Comparison of ENCODE assay signal across 15 cellular contexts in genomic region chr1:224635356-224635755, GRCh38. TPM values are rescaled to one million over a fixed set of nuclear protein-coding genes. Genes with fewer than 3 reads are reported as not detected.
DNase-seq lines count a peak whose midpoint lies in the region; ATAC-seq and TF ChIP-seq lines count a peak whose summit lies in the region.
"Had no signal": no experiment of that assay in that cellular context is flagged by ENCODE, and none has a peak within 500 bp of the region (broad histone marks: within the 10 kb centered on the region; RNA-seq: fewer than 3 reads in every experiment).

No MANE protein-coding gene starts in this region.

- no peak overlapping the region for H3K4me3 ChIP-seq in astrocyte of the spinal cord (ENCODE audit: low read depth, low read length)
- H3K4me3 ChIP-seq in lower lobe of right lung: no peak overlapping the region
- H3K4me3 ChIP-seq: lung had no signal

- no peaks in the 10 kb centered on the region for H3K27me3 ChIP-seq in lower lobe of right lung (ENCODE audit: low read depth)

- in situ Hi-C loops in astrocyte of the spinal cord (cut with HindIII; ENCODE audit: low sequenced_read_pairs): no loop called here

- ATAC-seq in lower lobe of right lung: no peak
- ATAC-seq: activated CD8-positive, alpha-beta T cell treated with anti-CD3 and anti-CD28 coated beads for 36 hours; Right ventricle myocardium inferior had no signal

- DNase-seq in AG08395 (ENCODE audit: low spot score): peak; percentile 89
- DNase-seq in LHCN-M2 (ENCODE audit: low read depth): peak; percentile 73
- peak; percentile 87 for DNase-seq in astrocyte of the spinal cord (ENCODE audit: low read depth, low spot score)
- DNase-seq in hepatic stellate cell (ENCODE audit: low spot score): peak; percentile 70
- no peak for DNase-seq in NCI-H1417 (lab: John Stamatoyannopoulos, UW)
- DNase-seq in nucleus accumbens (lab: John Stamatoyannopoulos, UW): no peak
- no peak for DNase-seq in lower lobe of right lung
- DNase-seq in DMS153 (lab: John Stamatoyannopoulos, UW): no peak
- DNase-seq: activated CD8-positive, alpha-beta T cell treated with anti-CD3 and anti-CD28 coated beads for 36 hours; KG1; NCI-H2029; NCI-H774 had no signal

- H3K36me3 ChIP-seq in lower lobe of right lung: no peaks in the 10 kb centered on the region
- H3K36me3 ChIP-seq: neutrophil had no signal

- intact Hi-C loops in lower lobe of right lung (cut with DNase I): no loop called here

- no peaks in the 10 kb centered on the region for H3K4me1 ChIP-seq in lower lobe of right lung

- no peaks in the 10 kb centered on the region for H3K9me3 ChIP-seq in lower lobe of right lung
- H3K9me3 ChIP-seq: neutrophil had no signal

- H3K27ac ChIP-seq in lower lobe of right lung: no peak overlapping the region
- H3K27ac ChIP-seq: neutrophil had no signal

- no peak for TF ChIP-seq CTCF in astrocyte of the spinal cord (IDR thresholded peaks at IDR 0.05; ENCODE audit: low read depth, low read length)
- no peak for TF ChIP-seq CTCF in lower lobe of right lung (IDR thresholded peaks at IDR 0.05)

RNA-seq across cellular contexts. Expression of gene CNIH3, which starts 19.2 kb away (rescaled TPM):
- 6.2 and 13.4 TPM in 2 replicates for total RNA-seq in LHCN-M2 (2014; rRNA removed)
- polyA plus RNA-seq in LHCN-M2 (2012): 1.9 TPM
- total RNA-seq in lower lobe of right lung: 2.1 TPM

Comparison
In these comparisons a context has a peak if more than half of its experiments do, and no peak if none do; other contexts are left out.
1. DNase-seq: peak in AG08395 (single experiment), LHCN-M2 (single experiment), astrocyte of the spinal cord (single experiment) and hepatic stellate cell (single experiment); none in NCI-H1417 (0 of 3), nucleus accumbens (0 of 56), lower lobe of right lung (single experiment) and DMS153 (single experiment).